1 cellular context compared by ENCODE assay signal in the genomic region with DNA sequence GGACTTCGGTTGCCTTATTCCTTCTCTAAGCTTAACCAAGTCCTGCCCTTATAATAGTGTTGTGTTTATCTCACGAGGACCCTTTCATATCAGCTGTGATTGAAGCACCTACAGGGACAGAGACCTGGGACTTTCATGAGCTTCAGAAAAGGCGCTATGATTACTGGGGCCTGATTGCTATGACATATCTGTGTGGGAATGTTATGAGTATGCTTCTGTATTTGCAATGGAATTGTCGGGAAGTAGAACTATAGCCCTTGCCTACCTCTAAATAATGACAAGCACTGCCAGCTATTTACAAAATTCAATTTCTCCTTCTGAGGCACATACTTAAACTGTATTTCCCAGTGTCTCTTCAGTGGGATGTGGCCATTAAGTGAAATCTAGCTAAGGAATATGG.
TF ChIP-seq lines count a peak whose summit lies in the region.

No MANE protein-coding gene starts in this region.

TF ChIP-seq in HCT116, 20 proteins besides CTCF, POLR2A, EP300 and RAD21 (continued from another document):
- TF ChIP-seq, protein P1, sequence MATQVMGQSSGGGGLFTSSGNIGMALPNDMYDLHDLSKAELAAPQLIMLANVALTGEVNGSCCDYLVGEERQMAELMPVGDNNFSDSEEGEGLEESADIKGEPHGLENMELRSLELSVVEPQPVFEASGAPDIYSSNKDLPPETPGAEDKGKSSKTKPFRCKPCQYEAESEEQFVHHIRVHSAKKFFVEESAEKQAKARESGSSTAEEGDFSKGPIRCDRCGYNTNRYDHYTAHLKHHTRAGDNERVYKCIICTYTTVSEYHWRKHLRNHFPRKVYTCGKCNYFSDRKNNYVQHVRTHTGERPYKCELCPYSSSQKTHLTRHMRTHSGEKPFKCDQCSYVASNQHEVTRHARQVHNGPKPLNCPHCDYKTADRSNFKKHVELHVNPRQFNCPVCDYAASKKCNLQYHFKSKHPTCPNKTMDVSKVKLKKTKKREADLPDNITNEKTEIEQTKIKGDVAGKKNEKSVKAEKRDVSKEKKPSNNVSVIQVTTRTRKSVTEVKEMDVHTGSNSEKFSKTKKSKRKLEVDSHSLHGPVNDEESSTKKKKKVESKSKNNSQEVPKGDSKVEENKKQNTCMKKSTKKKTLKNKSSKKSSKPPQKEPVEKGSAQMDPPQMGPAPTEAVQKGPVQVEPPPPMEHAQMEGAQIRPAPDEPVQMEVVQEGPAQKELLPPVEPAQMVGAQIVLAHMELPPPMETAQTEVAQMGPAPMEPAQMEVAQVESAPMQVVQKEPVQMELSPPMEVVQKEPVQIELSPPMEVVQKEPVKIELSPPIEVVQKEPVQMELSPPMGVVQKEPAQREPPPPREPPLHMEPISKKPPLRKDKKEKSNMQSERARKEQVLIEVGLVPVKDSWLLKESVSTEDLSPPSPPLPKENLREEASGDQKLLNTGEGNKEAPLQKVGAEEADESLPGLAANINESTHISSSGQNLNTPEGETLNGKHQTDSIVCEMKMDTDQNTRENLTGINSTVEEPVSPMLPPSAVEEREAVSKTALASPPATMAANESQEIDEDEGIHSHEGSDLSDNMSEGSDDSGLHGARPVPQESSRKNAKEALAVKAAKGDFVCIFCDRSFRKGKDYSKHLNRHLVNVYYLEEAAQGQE (IDR thresholded peaks at IDR 0.05; ENCODE audit: low read depth): no peak
- TF ChIP-seq, protein P2, sequence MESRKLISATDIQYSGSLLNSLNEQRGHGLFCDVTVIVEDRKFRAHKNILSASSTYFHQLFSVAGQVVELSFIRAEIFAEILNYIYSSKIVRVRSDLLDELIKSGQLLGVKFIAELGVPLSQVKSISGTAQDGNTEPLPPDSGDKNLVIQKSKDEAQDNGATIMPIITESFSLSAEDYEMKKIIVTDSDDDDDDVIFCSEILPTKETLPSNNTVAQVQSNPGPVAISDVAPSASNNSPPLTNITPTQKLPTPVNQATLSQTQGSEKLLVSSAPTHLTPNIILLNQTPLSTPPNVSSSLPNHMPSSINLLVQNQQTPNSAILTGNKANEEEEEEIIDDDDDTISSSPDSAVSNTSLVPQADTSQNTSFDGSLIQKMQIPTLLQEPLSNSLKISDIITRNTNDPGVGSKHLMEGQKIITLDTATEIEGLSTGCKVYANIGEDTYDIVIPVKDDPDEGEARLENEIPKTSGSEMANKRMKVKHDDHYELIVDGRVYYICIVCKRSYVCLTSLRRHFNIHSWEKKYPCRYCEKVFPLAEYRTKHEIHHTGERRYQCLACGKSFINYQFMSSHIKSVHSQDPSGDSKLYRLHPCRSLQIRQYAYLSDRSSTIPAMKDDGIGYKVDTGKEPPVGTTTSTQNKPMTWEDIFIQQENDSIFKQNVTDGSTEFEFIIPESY (IDR thresholded peaks at IDR 0.05; ENCODE audit: extremely low read depth, insufficient replicate concordance, low read length): no peak
